Comparison of ENCODE assay signal across 8 cellular contexts in genomic region chr10:89207181-89207800, GRCh38. TPM values are rescaled to one million over a fixed set of nuclear protein-coding genes. Genes with fewer than 3 reads are reported as not detected.
DNase-seq lines count a peak whose midpoint lies in the region; ATAC-seq and TF ChIP-seq lines count a peak whose summit lies in the region.

CH25H (minus strand) TSS chr10:89207317; CDS start chr10:89207292, 25 bp downstream.

- H3K23ac ChIP-seq in IMR-90 (ENCODE audit: low read depth, low read length) = peak within 1 kb of the TSS; percentile 83

- H3K9me3 ChIP-seq in IMR-90 (ENCODE audit: control insufficient read depth, insufficient read depth, low read length) = no peaks in the 10 kb centered on the region

- ATAC-seq in IMR-90 (ENCODE audit: low read depth) (peak; percentile 87), activated B cell treated with CpG ODN at 0.5 μM for 24 hours (ENCODE audit: low read depth) (peak; percentile 65), HG03280 (IDR thresholded peaks at IDR 0.05; ENCODE audit: unreplicated experiment) (no peak)

- CTCF ChIA-PET in IMR-90 (lab: Yijun Ruan, JAX) = interaction anchor here (1.4 to 2.6 kb wide), 2 partner anchors 10 to 178 kb away, joined by 5 to 12 read pairs; no protein-coding TSS in a partner anchor
- CTCF ChIA-PET in activated B cell treated with CpG ODN at 0.5 μM for 24 hours (lab: Charles Lee) = interaction anchor here (0.7 to 3.6 kb wide), 9 partner anchors 9 to 431 kb away, joined by 3 to 17 read pairs (median 7); no protein-coding TSS in a partner anchor

- H3K79me1 ChIP-seq in IMR-90 (ENCODE audit: low read depth in 1 of 2, low read length in 2 of 2) = no peaks in the 10 kb centered on the region

- H3K56ac ChIP-seq in IMR-90 (ENCODE audit: extremely low read depth, insufficient read depth, low read length) = no peak within 1 kb of the TSS

- H3K27me3 ChIP-seq in IMR-90 (ENCODE audit: control insufficient read depth, insufficient read depth, low read length) (peaks cover 8% of the 10 kb centered on the region), dorsolateral prefrontal cortex (no peaks in the 10 kb centered on the region)

- DNase-seq in DMS53 treated with DMSO at 0.1 percent for 48 hours (lab: John Stamatoyannopoulos, UW; ENCODE audit: unreplicated experiment) = peak; percentile 60
- peak; percentile 74 for DNase-seq in IMR-90
- DNase-seq in activated B cell treated with CpG ODN at 0.5 μM for 24 hours = no peak
- DNase-seq in dorsolateral prefrontal cortex = peak; percentile 62 to 91 (median 88)
- peak; percentile 87 for DNase-seq in left kidney (ENCODE audit: low read depth, low spot score)
- DNase-seq in stimulated activated CD4-positive, alpha-beta T cell treated with anti-CD3 and anti-CD28 coated beads, Interleukin-12 subunit alpha, Interleukin-12 subunit beta, amount 100 ng/mL, for 48 hours (ENCODE audit: low read depth in 2 of 3, low spot score in 1 of 3) = peak; percentile 16 to 58 (median 37)
- no peak for DNase-seq in H4 (ENCODE audit: low spot score)

- peak within 1 kb of the TSS; percentile 76; the same call in 1 of the 2 replicates for H4K91ac ChIP-seq in IMR-90 (ENCODE audit: insufficient read depth, low read depth, low read length)

- H2AFZ ChIP-seq in IMR-90 (replicated peaks; ENCODE audit: low read length, poor library complexity) = peak within 1 kb of the TSS; percentile 89

- no peaks in the 10 kb centered on the region for H3K36me3 ChIP-seq in IMR-90 (ENCODE audit: control insufficient read depth, insufficient read depth, low read length)

- dilution Hi-C loops in IMR-90 (cut with HindIII; ENCODE audit: low sequenced_read_pairs, unreplicated experiment) = loop anchor here (25.0 kb wide), 1 partner anchor 195 kb away; no protein-coding TSS in a partner anchor

- H3K9me3 Mint-ChIP-seq in activated B cell treated with CpG ODN at 0.5 μM for 24 hours = no peaks in the 10 kb centered on the region

- peak within 1 kb of the TSS; percentile 1; the same call in 1 of the 2 replicates for H4K5ac ChIP-seq in IMR-90 (ENCODE audit: low read depth, low read length)

- peaks cover 18% of the 10 kb centered on the region for H3K4me1 ChIP-seq in IMR-90 (ENCODE audit: control insufficient read depth, insufficient read depth, low read length)

- H3K18ac ChIP-seq in IMR-90 (ENCODE audit: low read depth, low read length) = peak within 1 kb of the TSS; percentile 54

- POLR2A ChIA-PET in IMR-90 (lab: Charles Lee; ENCODE audit: unreplicated experiment) = interaction anchor here (0.7 kb wide), 1 partner anchor 178 kb away, joined by 3 read pairs; no protein-coding TSS in a partner anchor
- POLR2A ChIA-PET in activated B cell treated with CpG ODN at 0.5 μM for 24 hours (lab: Charles Lee) = interaction anchor here (0.6 kb wide), 1 partner anchor 175 kb away, joined by 4 read pairs; no protein-coding TSS in a partner anchor

- no peak for TF ChIP-seq POLR2A in IMR-90 (IDR thresholded peaks at IDR 0.05; ENCODE audit: low read depth, low read length)

- no peak for TF ChIP-seq RAD21 in IMR-90 (IDR thresholded peaks at IDR 0.05; ENCODE audit: low read length)

- no TSS peak for BruUV-seq in IMR-90 (replicated peaks; lab: Mats Ljungman, UMichigan)

- H2AK5ac ChIP-seq in IMR-90 (ENCODE audit: low read depth, low read length) = peak within 1 kb of the TSS; percentile 31

- H3K27ac ChIP-seq in IMR-90 (ENCODE audit: insufficient read depth, low read length) (peak within 1 kb of the TSS; percentile 18; the same call in 1 of the 2 replicates), dorsolateral prefrontal cortex (peak within 1 kb of the TSS; percentile 4 to 91 (median 79))

- H3K4me3 ChIP-seq in IMR-90 (ENCODE audit: insufficient read depth, low read depth, low read length) (peak within 1 kb of the TSS; percentile 39), dorsolateral prefrontal cortex (peak within 1 kb of the TSS; percentile 43 to 94 (median 69))

- H3K9me1 ChIP-seq in IMR-90 (ENCODE audit: insufficient read depth, low read length) = peaks cover 11% of the 10 kb centered on the region

- no peak within 1 kb of the TSS for H3K27ac Mint-ChIP-seq in activated B cell treated with CpG ODN at 0.5 μM for 24 hours

- H3K9ac ChIP-seq in IMR-90 (ENCODE audit: low read depth, low read length) = peak within 1 kb of the TSS; percentile 37; the same call in 1 of the 2 replicates

- peaks cover 27% of the 10 kb centered on the region for H3K4me1 Mint-ChIP-seq in activated B cell treated with CpG ODN at 0.5 μM for 24 hours

- H4K20me1 ChIP-seq in IMR-90 (ENCODE audit: insufficient read depth, low read length) = no peaks in the 10 kb centered on the region

- TF ChIP-seq CTCF in IMR-90 (conservative IDR thresholded peaks at IDR 0.05; ENCODE audit: low read depth, low read length) (no peak), activated B cell treated with CpG ODN at 0.5 μM for 24 hours (IDR thresholded peaks at IDR 0.05) (no peak), dorsolateral prefrontal cortex (IDR thresholded peaks at IDR 0.05 in 54 of 56, conservative IDR thresholded peaks at IDR 0.05 in 2 of 56; ENCODE audit: low read depth in 1 of 56, partially characterized antibody in 56 of 56) (peak in 7 of 56 donors; percentile 2 to 24 (median 16))

- peak within 1 kb of the TSS; percentile 12; the same call in 2 of the 3 replicates for H2BK15ac ChIP-seq in IMR-90 (ENCODE audit: low read depth, low read length)

- H3K27me3 Mint-ChIP-seq in activated B cell treated with CpG ODN at 0.5 μM for 24 hours = peaks cover 47% of the 10 kb centered on the region

- in situ Hi-C loops in IMR-90 (cut with MboI; ENCODE audit: low sequenced_read_pairs) = no loop called here

- peak within 1 kb of the TSS; percentile 61 for H2BK120ac ChIP-seq in IMR-90 (ENCODE audit: low read depth, low read length)

- peak within 1 kb of the TSS; percentile 68 for H2BK20ac ChIP-seq in IMR-90 (ENCODE audit: low read depth, low read length)

- peak within 1 kb of the TSS; percentile 42 for H3K4ac ChIP-seq in IMR-90 (ENCODE audit: low read depth, low read length)

- no peaks in the 10 kb centered on the region for H3K36me3 Mint-ChIP-seq in activated B cell treated with CpG ODN at 0.5 μM for 24 hours (ENCODE audit: low read depth)

- H3K4me3 Mint-ChIP-seq in activated B cell treated with CpG ODN at 0.5 μM for 24 hours = peak within 1 kb of the TSS; percentile 83

- peak within 1 kb of the TSS; percentile 39 for H3K14ac ChIP-seq in IMR-90 (replicated peaks; ENCODE audit: low read depth, low read length)

- WGBS in IMR-90 (ENCODE audit: extremely low coverage in 2 of 2, insufficient read length in 1 of 2), 2 experiments = 2% methylated on average over 11 of the region's 28 CpGs; no CpG with 5 or more reads in 1 of the 2 experiments

- intact Hi-C loops in IMR-90 (cut with micrococcal nuclease) (no loop called here), activated B cell treated with CpG ODN at 0.5 μM for 24 hours (cut with micrococcal nuclease) (loop anchor here (5.0 kb wide), 1 partner anchor 520 kb away; no protein-coding TSS in a partner anchor), dorsolateral prefrontal cortex (cut with DNase I) (loop anchor here in 1 of 2 donors (2.0 kb wide), 1 partner anchor 272 kb away; no protein-coding TSS in a partner anchor)

- H4K8ac ChIP-seq in IMR-90 (ENCODE audit: low read depth in 2 of 2, low read length in 2 of 2) = peak within 1 kb of the TSS in 1 of 2 experiments; percentile 25; a peak in 1 of 4 replicates

- no peak within 1 kb of the TSS for H2BK5ac ChIP-seq in IMR-90 (ENCODE audit: low read depth, low read length, poor library complexity, severe bottlenecking)

- H3K4me2 ChIP-seq in IMR-90 (ENCODE audit: low read depth, low read length) = peak within 1 kb of the TSS; percentile 76

- H2AK9ac ChIP-seq in IMR-90 (replicated peaks; ENCODE audit: low read depth, low read length, poor library complexity) = peak within 1 kb of the TSS; percentile 29

TF ChIP-seq in IMR-90, 13 proteins besides CTCF, POLR2A, EP300 and RAD21:
- TF ChIP-seq MAFK (IDR thresholded peaks at IDR 0.05; ENCODE audit: low read depth, low read length) = no peak
- TF ChIP-seq MAZ (IDR thresholded peaks at IDR 0.05; ENCODE audit: borderline replicate concordance, low read depth, low read length) = peak; percentile 7; the same call in 1 of the 2 replicates
TF ChIP-seq in IMR-90: peak in this region for 1.

RNA-seq across cellular contexts. Expression of gene CH25H, which starts in this region (rescaled TPM):
- total RNA-seq in IMR-90 (2012; rRNA removed) (0.18 TPM in 1 of 2 replicates, not detected in the other), activated B cell treated with CpG ODN at 0.5 μM for 24 hours (not detected in 2 replicates), dorsolateral prefrontal cortex (1 to 10 TPM in 108 of 120 experiments, under 1 TPM in 12; 0.35 to 8.8 (median 2.3) TPM)
- 0.12 and 0.19 TPM in 2 replicates for polyA plus RNA-seq in IMR-90 (2012; rRNA removed)
- 0.38 TPM in 1 of 2 replicates, not detected in the other for polyA plus RNA-seq in IMR-90 (2012; cell fraction: cytosol; rRNA removed)
- polyA plus RNA-seq in IMR-90 (2012; cell fraction: nucleus; rRNA removed; ENCODE audit: low replicate concordance) = 0.09 and 0.15 TPM in 2 replicates
- total RNA-seq in H4 (2014; rRNA removed; shearing (Covaris generic)) = 0.12 TPM in 1 of 2 replicates, not detected in the other

Comparison
In these comparisons a context has a peak if more than half of its experiments do, and no peak if none do; other contexts are left out.
1. Peak in DNase-seq, ATAC-seq, H3K4me3 ChIP-seq, H3K27ac ChIP-seq, H3K9ac ChIP-seq and H3K4me2 ChIP-seq in IMR-90; RNA of the gene not detected or under 1 TPM.
2. Peak in ATAC-seq in activated B cell treated with CpG ODN at 0.5 μM for 24 hours; RNA of the gene not detected or under 1 TPM.
3. DNase-seq: peak in DMS53 treated with DMSO at 0.1 percent for 48 hours (single experiment), dorsolateral prefrontal cortex (10 of 10), left kidney (single experiment) and stimulated activated CD4-positive, alpha-beta T cell treated with anti-CD3 and anti-CD28 coated beads, Interleukin-12 subunit alpha, Interleukin-12 subunit beta, amount 100 ng/mL, for 48 hours (3 of 3); none in activated B cell treated with CpG ODN at 0.5 μM for 24 hours (single experiment) and H4 (single experiment).